9 cellular contexts compared by ENCODE assay signal in the genomic region with DNA sequence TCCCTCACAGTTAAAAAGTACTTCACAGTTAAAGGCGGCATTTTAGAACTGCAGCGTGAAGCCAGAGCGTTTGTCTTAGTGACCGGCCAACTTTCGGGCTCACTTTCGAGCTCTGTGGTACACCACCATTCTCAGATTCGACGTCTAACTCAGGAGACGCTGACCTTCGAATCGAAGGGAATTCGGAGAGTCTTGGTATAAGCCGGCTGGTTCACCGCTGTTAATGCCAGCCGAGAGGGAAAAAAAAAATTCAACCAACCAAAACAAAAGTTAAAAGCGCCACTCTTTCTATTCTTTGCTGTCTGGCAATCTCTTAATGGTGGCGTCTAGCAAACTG. TPM values are rescaled to one million over a fixed set of nuclear protein-coding genes. Genes with fewer than 3 reads are reported as not detected.
DNase-seq lines count a peak whose midpoint lies in the region; TF ChIP-seq lines count a peak whose summit lies in the region.
"Had no signal": no experiment of that assay in that cellular context is flagged by ENCODE, and none has a peak within 500 bp of the region (broad histone marks: within the 10 kb centered on the region; RNA-seq: fewer than 3 reads in every experiment).

No MANE protein-coding gene starts in this region.

- H3K4me3 ChIP-seq in esophagus squamous epithelium (peak overlapping the region; percentile 80 to 97 (median 86)), ovary (peak overlapping the region; percentile 62)

- H3K36me3 Mint-ChIP-seq in HFFc6 (ENCODE audit: low read depth): no peaks in the 10 kb centered on the region

- peak; percentile 50 for DNase-seq in SHP77 treated with DMSO at 0.1 percent for 48 hours (lab: John Stamatoyannopoulos, UW)
- DNase-seq in SHP77 (lab: John Stamatoyannopoulos, UW): no peak
- DNase-seq in HFFc6: no peak
- DNase-seq in OCI-M1 (lab: John Stamatoyannopoulos, UW): peak; percentile 25
- DNase-seq in esophagus squamous epithelium (lab: John Stamatoyannopoulos, UW): no peak
- DNase-seq in ovary: no peak
- DNase-seq in GF-D8 (lab: John Stamatoyannopoulos, UW): no peak
- DNase-seq in NCI-H2227 (lab: John Stamatoyannopoulos, UW; ENCODE audit: unreplicated experiment): no peak
- DNase-seq: DND-41 had no signal

- no peaks in the 10 kb centered on the region for H3K27me3 Mint-ChIP-seq in HFFc6 (ENCODE audit: insufficient read depth)

- 2% methylated on average over 11 to 16 of the region's 17 CpGs for WGBS in esophagus squamous epithelium, 2 donors
- WGBS in ovary, 3 donors: 0 to 2% (median 1%) methylated on average over 17 of the region's 17 CpGs

- H3K9me3 ChIP-seq in esophagus squamous epithelium (no peaks in the 10 kb centered on the region), ovary (no peaks in the 10 kb centered on the region)

- TF ChIP-seq CTCF in HFFc6 (IDR thresholded peaks at IDR 0.05): no peak
- TF ChIP-seq CTCF in esophagus squamous epithelium (IDR thresholded peaks at IDR 0.05): no peak
- no peak for TF ChIP-seq CTCF in ovary (IDR thresholded peaks at IDR 0.05)

- H3K27me3 ChIP-seq in esophagus squamous epithelium: no peaks in the 10 kb centered on the region
- no peaks in the 10 kb centered on the region for H3K27me3 ChIP-seq in ovary

- H3K36me3 ChIP-seq in esophagus squamous epithelium: no peaks in the 10 kb centered on the region
- no peaks in the 10 kb centered on the region for H3K36me3 ChIP-seq in ovary

- H3K27ac ChIP-seq in esophagus squamous epithelium (peak overlapping the region; percentile 95 to 99 (median 96)), ovary (peak overlapping the region in 1 of 2 donors; percentile 95)

- H3K9me3 Mint-ChIP-seq in HFFc6: no peaks in the 10 kb centered on the region

- TF ChIP-seq POLR2A in esophagus squamous epithelium (IDR thresholded peaks at IDR 0.05) (no peak), ovary (IDR thresholded peaks at IDR 0.05) (no peak)

- H3K4me3 Mint-ChIP-seq in HFFc6: peak overlapping the region; percentile 95

- TF ChIP-seq EP300 in ovary (IDR thresholded peaks at IDR 0.05): no peak

- peaks cover 45% of the 10 kb centered on the region for H3K4me1 Mint-ChIP-seq in HFFc6 (ENCODE audit: low read depth)

- H3K4me1 ChIP-seq in esophagus squamous epithelium: peaks cover 0 to 45% (median 0%) of the 10 kb centered on the region in 3 donors
- H3K4me1 ChIP-seq in ovary (ENCODE audit: insufficient read depth): peaks cover 2% of the 10 kb centered on the region

- intact Hi-C loops in esophagus squamous epithelium (cut with DNase I) (no loop called here), ovary (cut with DNase I) (no loop called here)

- peak overlapping the region; percentile 95 for H3K27ac Mint-ChIP-seq in HFFc6

RNA-seq across cellular contexts. Expression of a gene that starts 0.5 kb away (rescaled TPM):
- 10 to 100 TPM; 19.7 to 24.1 (median 21.9) TPM for total RNA-seq in HFFc6 (2021; fragmentation: NEBNext Ultra II Directional; extraction: Animal tissue kit (Norgen Biotek cat#: 25700))
- total RNA-seq in esophagus squamous epithelium: 10 to 100 TPM; 24.4 to 35.3 (median 28.6) TPM
- 10 to 100 TPM in 3 of 7 donors, 1 to 10 TPM in 4; 6.7 to 19.1 (median 9.0) TPM for total RNA-seq in ovary
- polyA plus RNA-seq in ovary: 10 to 100 TPM in 1 of 2 donors, 1 to 10 TPM in 1; 4.1 to 13.2 TPM

Comparison
In these comparisons a context has a peak if more than half of its experiments do, and no peak if none do; other contexts are left out.
1. DNase-seq: peak in SHP77 treated with DMSO at 0.1 percent for 48 hours (single experiment) and OCI-M1 (single experiment); none in SHP77 (0 of 2), HFFc6 (single experiment), esophagus squamous epithelium (single experiment), ovary (0 of 5), GF-D8 (single experiment) and NCI-H2227 (single experiment).